Comparison of ENCODE assay signal across 17 cellular contexts in genomic region chr5:58149750-58150149, GRCh38.
"Had no signal": no experiment of that assay in that cellular context is flagged by ENCODE, and none has a peak within 500 bp of the region (broad histone marks: within the 10 kb centered on the region; RNA-seq: fewer than 3 reads in every experiment).

No MANE protein-coding gene starts in this region.

- H3K27ac Mint-ChIP-seq: activated T-cell treated with anti-CD3 and anti-CD28 coated beads, Interleukin-2, amount 50 U/mL, for 72 hours; mesothelial cell of epicardium; nephron progenitor cell; T-helper 1 cell treated with Interleukin-12 subunit alpha and Interleukin-12 subunit beta and Interleukin-4 antibody, amounts not matched to agents 30 μg/mL and 1 μg/mL, for 36 hours had no signal

- DNase-seq: activated CD4-positive, CD25-positive, alpha-beta regulatory T cell treated with anti-CD3 and anti-CD28 coated beads, Interleukin-2, amount 50 U/mL, for 72 hours; activated CD8-positive, alpha-beta memory T cell treated with anti-CD3 and anti-CD28 coated beads for 24 hours; activated effector memory CD4-positive, alpha-beta T cell treated with anti-CD3 and anti-CD28 coated beads, Interleukin-2, amount 50 U/mL, for 16 hours; activated naive CD4-positive, alpha-beta T cell treated with anti-CD3 and anti-CD28 coated beads, Interleukin-2, amount 50 U/mL, for 16 hours; activated T-cell treated with anti-CD3 and anti-CD28 coated beads, Interleukin-2, amount 50 U/mL, for 72 hours; effector CD4-positive, alpha-beta T cell; left cardiac atrium; nephron progenitor cell; nucleus accumbens; posterior cingulate gyrus; retina; stimulated activated CD4-positive, alpha-beta T cell treated with anti-CD3 and anti-CD28 coated beads, Interleukin-12 subunit alpha, Interleukin-12 subunit beta, amount 100 ng/mL, for 4 hours; stimulated activated CD4-positive, alpha-beta T cell treated with anti-CD3 and anti-CD28 coated beads, Interleukin-1b, Interleukin-23, amount 100 ng/mL, for 48 hours; stimulated activated naive CD4-positive, alpha-beta T cell treated with Interleukin-2 at 50 U/mL for 16 hours; tibial artery had no signal

- ATAC-seq: activated T-cell treated with anti-CD3 and anti-CD28 coated beads, Interleukin-2, amount 50 U/mL, for 72 hours; left cardiac atrium had no signal

- H3K9me3 Mint-ChIP-seq: T-helper 1 cell treated with Interleukin-12 subunit alpha and Interleukin-12 subunit beta and Interleukin-4 antibody, amounts not matched to agents 30 μg/mL and 1 μg/mL, for 36 hours had no signal
